ENCODE assay signal across 2 cellular contexts in genomic region chr15:52095597-52096262, GRCh38.
A peak's percentile ranks its signal among the peaks of the same experiment; 100 is the strongest.
TF ChIP-seq lines count a peak whose summit lies in the region.

No MANE protein-coding gene starts in this region.

TF ChIP-seq in HepG2, 621 proteins besides CTCF, POLR2A, EP300 and RAD21:
- TF ChIP-seq BHLHE40 (IDR thresholded peaks at IDR 0.05; ENCODE audit: low read length) = no peak
- TF ChIP-seq PLRG1 (conservative IDR thresholded peaks at IDR 0.05) = no peak
- TF ChIP-seq MAFF (IDR thresholded peaks at IDR 0.05; ENCODE audit: low read depth, low read length) = peak; percentile 44
- TF ChIP-seq NFYB (CRISPR knock-in tag; IDR thresholded peaks at IDR 0.05) = no peak
- no peak for TF ChIP-seq KDM6A (CRISPR knock-in tag; IDR thresholded peaks at IDR 0.05; ENCODE audit: low read depth)
- TF ChIP-seq ZNF446 (CRISPR knock-in tag; IDR thresholded peaks at IDR 0.05) = no peak
- no peak for TF ChIP-seq NFKB2 (CRISPR knock-in tag; IDR thresholded peaks at IDR 0.05; ENCODE audit: borderline replicate concordance)
- no peak for TF ChIP-seq HNF4G (IDR thresholded peaks at IDR 0.05; ENCODE audit: borderline replicate concordance, low read depth, low read length)
- no peak for TF ChIP-seq HNF4G (CRISPR knock-in tag; IDR thresholded peaks at IDR 0.05; ENCODE audit: borderline replicate concordance, low read depth)
- TF ChIP-seq SMYD3 (CRISPR knock-in tag; IDR thresholded peaks at IDR 0.05) = no peak
- TF ChIP-seq ZNF335 (CRISPR knock-in tag; IDR thresholded peaks at IDR 0.05) = no peak
- TF ChIP-seq ZNF503 (CRISPR knock-in tag; IDR thresholded peaks at IDR 0.05) = no peak
- no peak for TF ChIP-seq FOXP1 (IDR thresholded peaks at IDR 0.05)
- TF ChIP-seq FOXP1 (CRISPR knock-in tag; IDR thresholded peaks at IDR 0.05) = no peak
- no peak for TF ChIP-seq BRD4 (CRISPR knock-in tag; IDR thresholded peaks at IDR 0.05)
- no peak for TF ChIP-seq SP2 (CRISPR knock-in tag; IDR thresholded peaks at IDR 0.05)
- TF ChIP-seq MAFK (conservative IDR thresholded peaks at IDR 0.05 in 1 of 2, IDR thresholded peaks at IDR 0.05 in 1 of 2; ENCODE audit: low read length in 2 of 2) = peak; percentile 29 to 55; a peak in 3 of 4 replicates
- peak; percentile 69 for TF ChIP-seq NFE2L2 (IDR thresholded peaks at IDR 0.05; ENCODE audit: low read length)
- TF ChIP-seq MTF1 (CRISPR knock-in tag; IDR thresholded peaks at IDR 0.05) = no peak
- TF ChIP-seq ZNF614 (CRISPR knock-in tag; IDR thresholded peaks at IDR 0.05; ENCODE audit: borderline replicate concordance) = no peak
- no peak for TF ChIP-seq ZNF7 (CRISPR knock-in tag; IDR thresholded peaks at IDR 0.05)
- no peak for TF ChIP-seq TBP (CRISPR knock-in tag; IDR thresholded peaks at IDR 0.05)
- TF ChIP-seq SRF (IDR thresholded peaks at IDR 0.05; ENCODE audit: low read depth, low read length) = no peak
- TF ChIP-seq EEA1 (CRISPR knock-in tag; IDR thresholded peaks at IDR 0.05; ENCODE audit: borderline replicate concordance) = no peak
- TF ChIP-seq KAT8 (CRISPR knock-in tag; IDR thresholded peaks at IDR 0.05) = no peak

TF ChIP-seq in K562, 482 proteins besides CTCF, POLR2A, EP300 and RAD21 (continues in another document):
- TF ChIP-seq EP400 (IDR thresholded peaks at IDR 0.05) (no peak), SNAPC5 (CRISPR knock-in tag; IDR thresholded peaks at IDR 0.05) (no peak), ZBTB26 (CRISPR knock-in tag; IDR thresholded peaks at IDR 0.05) (no peak), CLOCK (CRISPR knock-in tag; IDR thresholded peaks at IDR 0.05; ENCODE audit: borderline replicate concordance) (no peak), FOS (IDR thresholded peaks at IDR 0.05; ENCODE audit: extremely low read depth, insufficient read length) (no peak), ZNF561 (CRISPR knock-in tag; conservative IDR thresholded peaks at IDR 0.05) (no peak), ASH1L (IDR thresholded peaks at IDR 0.05; ENCODE audit: borderline replicate concordance, low read depth, partially characterized antibody) (no peak), GTF2E2 (tag; IDR thresholded peaks at IDR 0.05) (no peak), SUPT5H (IDR thresholded peaks at IDR 0.05) (no peak), RFX5 (IDR thresholded peaks at IDR 0.05; ENCODE audit: low read depth, low read length) (no peak), ZNF316 (IDR thresholded peaks at IDR 0.05) (peak; percentile 97), ZBTB7A (IDR thresholded peaks at IDR 0.05; ENCODE audit: borderline replicate concordance, control insufficient read depth, low read depth, low read length) (no peak), ZNF24 (IDR thresholded peaks at IDR 0.05) (no peak), ZNF184 (CRISPR knock-in tag; IDR thresholded peaks at IDR 0.05) (no peak), EGR1 (conservative IDR thresholded peaks at IDR 0.05) (no peak), PTRF (tag; IDR thresholded peaks at IDR 0.05) (no peak), FOSL1 (tag; conservative IDR thresholded peaks at IDR 0.05) (peak; percentile 30; the same call in 1 of the 2 replicates), NONO (IDR thresholded peaks at IDR 0.05; ENCODE audit: low read depth in 2 of 2, low read length in 1 of 2) (no peak), NCOA2 (IDR thresholded peaks at IDR 0.05; ENCODE audit: partially characterized antibody in 2 of 2) (no peak), ZBTB5 (IDR thresholded peaks at IDR 0.05) (no peak), CBFA2T3 (IDR thresholded peaks at IDR 0.05) (no peak), MXD1 (CRISPR knock-in tag; IDR thresholded peaks at IDR 0.05; ENCODE audit: borderline replicate concordance, poor library complexity, severe bottlenecking) (no peak), RREB1 (CRISPR knock-in tag; IDR thresholded peaks at IDR 0.05) (no peak)
